Comparison of ENCODE assay signal across 16 cellular contexts in the genomic region with DNA sequence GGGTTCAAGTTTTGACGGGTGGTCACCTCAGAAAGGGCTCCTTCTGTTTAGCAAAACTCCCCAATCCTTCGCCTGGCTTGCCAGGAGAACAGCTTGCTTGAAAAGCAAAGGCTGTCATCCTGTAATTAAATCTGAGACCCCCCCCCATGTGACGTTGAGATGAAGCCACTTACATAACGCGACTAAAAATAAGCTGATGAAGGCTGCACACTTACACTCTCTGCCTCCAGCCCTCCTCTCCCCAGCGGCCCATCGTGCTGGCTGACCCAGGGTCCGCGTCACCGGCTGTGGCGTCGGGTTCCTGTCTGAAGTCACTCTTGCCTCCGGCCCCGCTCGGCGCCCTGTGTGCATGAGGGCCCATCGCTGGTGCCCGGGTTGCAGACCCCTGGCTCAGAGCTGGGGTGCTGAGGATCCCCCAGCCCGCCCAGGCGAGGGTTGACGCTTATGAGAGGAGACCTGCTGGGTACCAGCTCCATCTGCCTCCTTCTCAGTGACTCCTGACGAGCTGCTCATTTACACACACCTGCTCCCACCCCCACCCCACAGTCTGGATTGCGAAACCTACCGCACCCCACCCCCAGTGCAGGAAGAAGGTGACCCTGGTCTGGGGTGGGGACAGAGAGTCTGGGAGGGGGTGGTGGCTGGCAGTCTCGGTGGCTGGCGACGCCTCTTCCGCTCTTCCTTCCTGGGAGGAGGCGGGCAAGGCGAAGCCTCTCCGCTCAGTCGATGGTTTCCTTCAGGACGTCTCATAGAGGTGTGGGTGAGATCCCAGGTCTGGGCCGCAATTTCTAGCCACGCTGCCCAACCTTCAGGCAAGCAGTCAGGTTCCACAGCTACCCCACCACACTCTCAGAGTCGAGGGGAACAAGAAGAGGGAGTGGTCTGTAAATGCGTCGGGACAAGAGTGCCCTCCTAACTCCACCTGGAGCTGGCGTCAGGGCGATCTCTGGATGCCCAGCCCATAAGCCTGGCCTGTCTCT. TPM values are rescaled to one million over a fixed set of nuclear protein-coding genes. Genes with fewer than 3 reads are reported as not detected.
DNase-seq lines count a peak whose midpoint lies in the region; ATAC-seq and TF ChIP-seq lines count a peak whose summit lies in the region.
"Had no signal": no experiment of that assay in that cellular context is flagged by ENCODE, and none has a peak within 500 bp of the region (broad histone marks: within the 10 kb centered on the region; RNA-seq: fewer than 3 reads in every experiment).

No MANE protein-coding gene starts in this region.

- no peak for TF ChIP-seq CTCF in neutrophil (IDR thresholded peaks at IDR 0.05)

- peaks cover 0 to 1% (median 0%) of the 10 kb centered on the region in 3 donors for H3K36me3 Mint-ChIP-seq in CD8-positive, alpha-beta memory T cell

- POLR2A ChIA-PET in CD8-positive, alpha-beta memory T cell (lab: Charles Lee) = no interaction called here

- H3K4me3 Mint-ChIP-seq in CD8-positive, alpha-beta memory T cell = peak overlapping the region in 4 of 7 donors; percentile 23 to 85 (median 32)

- no peak overlapping the region for H3K27ac ChIP-seq in CD8-positive, alpha-beta memory T cell (ENCODE audit: low read depth, low read length)
- peak overlapping the region; percentile 79 for H3K27ac ChIP-seq in neutrophil
- H3K27ac ChIP-seq: skin epidermis, vagina had no signal

- no peak overlapping the region for H3K27ac Mint-ChIP-seq in CD8-positive, alpha-beta memory T cell

- no peaks in the 10 kb centered on the region for H3K27me3 ChIP-seq in CD8-positive, alpha-beta memory T cell (ENCODE audit: insufficient read depth, low read length, poor library complexity, severe bottlenecking)
- H3K27me3 ChIP-seq in neutrophil = peaks cover 47% of the 10 kb centered on the region

- H3K36me3 ChIP-seq in CD8-positive, alpha-beta memory T cell (ENCODE audit: insufficient read depth, low read length) = no peaks in the 10 kb centered on the region
- no peaks in the 10 kb centered on the region for H3K36me3 ChIP-seq in neutrophil

- intact Hi-C loops in left ventricle myocardium superior (cut with micrococcal nuclease) = no loop called here

- peaks cover 9 to 26% (median 12%) of the 10 kb centered on the region in 3 donors for H3K4me1 Mint-ChIP-seq in CD8-positive, alpha-beta memory T cell

- CTCF ChIA-PET in CD8-positive, alpha-beta memory T cell (lab: Charles Lee) = interaction anchor here (1.0 to 2.7 kb wide), 2 partner anchors 8 to 70 kb away, joined by 3 to 15 read pairs; no protein-coding TSS in a partner anchor

- no peaks in the 10 kb centered on the region for H3K9me3 Mint-ChIP-seq in CD8-positive, alpha-beta memory T cell

- no peak for DNase-seq in CD8-positive, alpha-beta memory T cell
- DNase-seq in NOMO-1 treated with dmso at 0.1 percent for 144 hours (lab: John Stamatoyannopoulos, UW; ENCODE audit: unreplicated experiment) (peak; percentile 24), left ventricle myocardium superior (peak; percentile 54), EL (no peak), NCI-H1417 treated with DMSO at 0.1 percent for 48 hours (lab: John Stamatoyannopoulos, UW) (no peak)
- no peak for DNase-seq in activated CD4-positive, alpha-beta T cell treated with anti-CD3 and anti-CD28 coated beads, Interleukin-2, amount 50 U/mL, for 1 hour
- no peak for DNase-seq in stimulated activated CD4-positive, alpha-beta T cell treated with anti-CD3 and anti-CD28 coated beads, Interleukin-4, amount 100 ng/mL, for 24 hours
- DNase-seq: activated effector memory CD4-positive, alpha-beta T cell treated with anti-CD3 and anti-CD28 coated beads, Interleukin-2, amount 50 U/mL, for 16 hours; DMS79 treated with DMSO at 0.1 percent for 48 hours; HCEC 1CT; PC-3; stimulated activated naive CD4-positive, alpha-beta T cell; SW 1271 had no signal

- peak; percentile 6 for ATAC-seq in left ventricle myocardium superior
- ATAC-seq: PC-3 had no signal

- peaks cover 12 to 14% of the 10 kb centered on the region in 2 donors for H3K27me3 Mint-ChIP-seq in CD8-positive, alpha-beta memory T cell

- no peak overlapping the region for H3K4me3 ChIP-seq in CD8-positive, alpha-beta memory T cell (ENCODE audit: low read length)
- H3K4me3 ChIP-seq in neutrophil (ENCODE audit: low read depth in 1 of 2, low read length in 1 of 2) = peak overlapping the region; percentile 76 to 81
- H3K4me3 ChIP-seq: skin epidermis, vagina had no signal

- no peaks in the 10 kb centered on the region for H3K9me3 ChIP-seq in CD8-positive, alpha-beta memory T cell (ENCODE audit: low read length)
- no peaks in the 10 kb centered on the region for H3K9me3 ChIP-seq in neutrophil
- H3K9me3 ChIP-seq: vagina had no signal

- H3K4me1 ChIP-seq in CD8-positive, alpha-beta memory T cell (ENCODE audit: insufficient read depth, low read length) = peaks cover 8% of the 10 kb centered on the region
- peaks cover 40 to 47% of the 10 kb centered on the region in 2 experiments for H3K4me1 ChIP-seq in neutrophil (ENCODE audit: control insufficient read depth in 1 of 2, insufficient read depth in 1 of 2, low read depth in 1 of 2, low read length in 1 of 2)

RNA-seq across cellular contexts. Expression of a gene that starts 3.1 kb away (rescaled TPM):
- total RNA-seq in CD8-positive, alpha-beta memory T cell = 1 to 10 TPM; 5.3 to 8.8 TPM
- polyA plus RNA-seq in CD8-positive, alpha-beta memory T cell = 6.6 TPM
- total RNA-seq in left ventricle myocardium superior = 32.7 TPM

RNA-seq across cellular contexts. Expression of a gene that starts 40.2 kb away (rescaled TPM):
- 10 to 100 TPM; 31.2 to 32.7 TPM for total RNA-seq in CD8-positive, alpha-beta memory T cell
- polyA plus RNA-seq in CD8-positive, alpha-beta memory T cell = 45.1 TPM
- 19.5 TPM for total RNA-seq in left ventricle myocardium superior

Comparison
In these comparisons a context has a peak if more than half of its experiments do, and no peak if none do; other contexts are left out.
1. DNase-seq: peak in NOMO-1 treated with dmso at 0.1 percent for 144 hours (single experiment) and left ventricle myocardium superior (single experiment); none in CD8-positive, alpha-beta memory T cell (0 of 5), activated CD4-positive, alpha-beta T cell treated with anti-CD3 and anti-CD28 coated beads, Interleukin-2, amount 50 U/mL, for 1 hour (single experiment), EL (single experiment), NCI-H1417 treated with DMSO at 0.1 percent for 48 hours (single experiment) and stimulated activated CD4-positive, alpha-beta T cell treated with anti-CD3 and anti-CD28 coated beads, Interleukin-4, amount 100 ng/mL, for 24 hours (single experiment).